In genomic region chr7:45863715-45864114, GRCh38 we compare ENCODE assay signal across 21 cellular contexts. TPM values are rescaled to one million over a fixed set of nuclear protein-coding genes. Genes with fewer than 3 reads are reported as not detected.
DNase-seq lines count a peak whose midpoint lies in the region; ATAC-seq, FAIRE-seq and TF ChIP-seq lines count a peak whose summit lies in the region.
"Had no signal": no experiment of that assay in that cellular context is flagged by ENCODE, and none has a peak within 500 bp of the region (broad histone marks: within the 10 kb centered on the region; RNA-seq: fewer than 3 reads in every experiment).

No MANE protein-coding gene starts in this region.

- H3K27ac ChIP-seq in A549 (no peak overlapping the region), GM23338 (ENCODE audit: low read depth) (no peak overlapping the region), WERI-Rb-1 (no peak overlapping the region)
- H3K27ac ChIP-seq: testis had no signal

- TF ChIP-seq RAD21 in A549 (conservative IDR thresholded peaks at IDR 0.05 in 1 of 2, IDR thresholded peaks at IDR 0.05 in 1 of 2) = peak in 1 of 2 experiments; percentile 12; a peak in 1 of 5 replicates

- no peak for DNase-seq in A549 (ENCODE audit: low read depth in 1 of 2, low spot score in 1 of 2)
- DNase-seq in GM23338 (ENCODE audit: low spot score) = peak; percentile 68
- DNase-seq in WERI-Rb-1 = peak; percentile 57
- peak; percentile 47 for DNase-seq in glutamatergic neuron
- DNase-seq in NOMO-1 treated with dmso at 0.1 percent for 144 hours (lab: John Stamatoyannopoulos, UW; ENCODE audit: unreplicated experiment) = no peak
- DNase-seq in NCI-H2196 (lab: John Stamatoyannopoulos, UW; ENCODE audit: unreplicated experiment) = no peak
- DNase-seq: activated CD4-positive, alpha-beta T cell treated with anti-CD3 and anti-CD28 coated beads, Interleukin-2, amount 10 ng/mL, durations not matched to agents 7 days and 5 days; activated T-cell treated with anti-CD3 and anti-CD28 coated beads, Interleukin-2, amount 50 U/mL, for 4 hours; amygdala; Kasumi-1; kidney glomerular epithelial cell; NCI-H146; NCI-H524; testis had no signal

- H3K9me3 Mint-ChIP-seq in GM23338 (no peaks in the 10 kb centered on the region), glutamatergic neuron (ENCODE audit: unreplicated experiment) (no peaks in the 10 kb centered on the region)
- H3K9me3 Mint-ChIP-seq: activated CD4-positive, alpha-beta T cell treated with anti-CD3 and anti-CD28 coated beads, Interleukin-2, amount 10 ng/mL, durations not matched to agents 7 days and 5 days; activated T-cell treated with anti-CD3 and anti-CD28 coated beads, Interleukin-2, amount 50 U/mL, for 4 hours had no signal

- peaks cover 6% of the 10 kb centered on the region for H3K27me3 Mint-ChIP-seq in GM23338 (ENCODE audit: insufficient read depth, low read depth, poor library complexity)
- H3K27me3 Mint-ChIP-seq in glutamatergic neuron (ENCODE audit: unreplicated experiment) = peaks cover 2% of the 10 kb centered on the region

- CTCF ChIA-PET in A549 (lab: Yijun Ruan, JAX) = interaction anchor here (0.9 to 1.5 kb wide), 5 partner anchors 8 to 1237 kb away, joined by 3 to 4 read pairs (median 3); no protein-coding TSS in a partner anchor

- H3K4me2 ChIP-seq in A549 (no peak overlapping the region), GM23338 (no peak overlapping the region)

- TF ChIP-seq CTCF in A549 (IDR thresholded peaks at IDR 0.05) (no peak), GM23338 (conservative IDR thresholded peaks at IDR 0.05; ENCODE audit: low read depth in 2 of 2) (peak; percentile 57 to 78), WERI-Rb-1 (IDR thresholded peaks at IDR 0.05; ENCODE audit: low read depth, low read length) (peak; percentile 84), glutamatergic neuron (IDR thresholded peaks at IDR 0.05; ENCODE audit: partially characterized antibody, unreplicated experiment) (no peak)

- no peak overlapping the region for H2AFZ ChIP-seq in GM23338

- WGBS in A549 (ENCODE audit: missing lambda C conversion rate) = 29% methylated on average over 8 of the region's 9 CpGs

- H3K27ac Mint-ChIP-seq in GM23338 = no peak overlapping the region
- H3K27ac Mint-ChIP-seq in glutamatergic neuron (ENCODE audit: unreplicated experiment) = no peak overlapping the region
- H3K27ac Mint-ChIP-seq: activated CD4-positive, alpha-beta T cell treated with anti-CD3 and anti-CD28 coated beads, Interleukin-2, amount 10 ng/mL, durations not matched to agents 7 days and 5 days had no signal

- no peak for TF ChIP-seq EP300 in A549 (IDR thresholded peaks at IDR 0.05)

- H3K9me3 ChIP-seq in A549 (no peaks in the 10 kb centered on the region), WERI-Rb-1 (ENCODE audit: severe bottlenecking) (no peaks in the 10 kb centered on the region)
- H3K9me3 ChIP-seq: testis had no signal

- H4K20me1 ChIP-seq in GM23338 (replicated peaks; ENCODE audit: insufficient read depth) = no peaks in the 10 kb centered on the region

- no peak for TF ChIP-seq POLR2A in A549 (IDR thresholded peaks at IDR 0.05; ENCODE audit: low read length)

- H3K9me2 ChIP-seq in GM23338 (ENCODE audit: insufficient read depth) = no peaks in the 10 kb centered on the region

- H3K27me3 ChIP-seq in GM23338 (ENCODE audit: insufficient read depth) = no peaks in the 10 kb centered on the region
- H3K27me3 ChIP-seq in WERI-Rb-1 (ENCODE audit: insufficient read depth, low read depth, severe bottlenecking) = no peaks in the 10 kb centered on the region
- H3K27me3 ChIP-seq: testis had no signal

- H3K79me2 ChIP-seq in GM23338 (replicated peaks; ENCODE audit: insufficient read depth) = no peaks in the 10 kb centered on the region

- H3K4me1 Mint-ChIP-seq in GM23338 (no peaks in the 10 kb centered on the region; the same call in 2 of the 3 replicates), glutamatergic neuron (ENCODE audit: low read depth, unreplicated experiment) (no peaks in the 10 kb centered on the region)
- H3K4me1 Mint-ChIP-seq: activated CD4-positive, alpha-beta T cell treated with anti-CD3 and anti-CD28 coated beads, Interleukin-2, amount 10 ng/mL, durations not matched to agents 7 days and 5 days had no signal

- ATAC-seq in A549 = peak; percentile 68 to 81; a peak in 4 of 6 replicates
- ATAC-seq in GM23338 = peak; percentile 95
- ATAC-seq in GM21825 (IDR thresholded peaks at IDR 0.05; ENCODE audit: unreplicated experiment) = no peak
- no peak for ATAC-seq in GM21786 (IDR thresholded peaks at IDR 0.05; ENCODE audit: unreplicated experiment)
- ATAC-seq: activated T-cell treated with anti-CD3 and anti-CD28 coated beads, Interleukin-2, amount 50 U/mL, for 4 hours had no signal

- H3K36me3 Mint-ChIP-seq in GM23338 (ENCODE audit: low read depth) (no peaks in the 10 kb centered on the region), glutamatergic neuron (ENCODE audit: unreplicated experiment) (no peaks in the 10 kb centered on the region)

- H3K36me3 ChIP-seq in GM23338 (ENCODE audit: insufficient read depth) (no peaks in the 10 kb centered on the region), WERI-Rb-1 (no peaks in the 10 kb centered on the region)

- H3F3A ChIP-seq in GM23338 (replicated peaks; ENCODE audit: low read depth) = no peaks in the 10 kb centered on the region

- POLR2A ChIA-PET in A549 (lab: Yijun Ruan, JAX) = no interaction called here

- no peak overlapping the region for H3K4me3 ChIP-seq in A549
- no peak overlapping the region for H3K4me3 ChIP-seq in GM23338
- H3K4me3 ChIP-seq in WERI-Rb-1 (ENCODE audit: low read depth, low read length) = no peak overlapping the region
- H3K4me3 ChIP-seq: testis had no signal

- H3K4me1 ChIP-seq in A549 (no peaks in the 10 kb centered on the region; the same call in 2 of the 3 replicates), GM23338 (ENCODE audit: insufficient read depth) (no peaks in the 10 kb centered on the region)
- H3K4me1 ChIP-seq: testis had no signal

- no peak for FAIRE-seq in A549 (lab: Jason Lieb, UNC)
- FAIRE-seq: GM19239 had no signal

- H3K4me3 Mint-ChIP-seq in GM23338 (no peak overlapping the region), glutamatergic neuron (ENCODE audit: unreplicated experiment) (no peak overlapping the region)
- H3K4me3 Mint-ChIP-seq: activated CD4-positive, alpha-beta T cell treated with anti-CD3 and anti-CD28 coated beads, Interleukin-2, amount 10 ng/mL, durations not matched to agents 7 days and 5 days; activated T-cell treated with anti-CD3 and anti-CD28 coated beads, Interleukin-2, amount 50 U/mL, for 4 hours had no signal

TF ChIP-seq in A549, 52 proteins besides CTCF, POLR2A, EP300 and RAD21:
- TF ChIP-seq NPAS2 (CRISPR knock-in tag; IDR thresholded peaks at IDR 0.05; ENCODE audit: borderline replicate concordance) = no peak
- TF ChIP-seq, protein P1, sequence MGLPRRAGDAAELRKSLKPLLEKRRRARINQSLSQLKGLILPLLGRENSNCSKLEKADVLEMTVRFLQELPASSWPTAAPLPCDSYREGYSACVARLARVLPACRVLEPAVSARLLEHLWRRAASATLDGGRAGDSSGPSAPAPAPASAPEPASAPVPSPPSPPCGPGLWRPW (IDR thresholded peaks at IDR 0.05) = no peak
- no peak for TF ChIP-seq TP53 (CRISPR knock-in tag; IDR thresholded peaks at IDR 0.05)

RNA-seq across cellular contexts. Expression of gene CCDC201, which starts 9.2 kb away (rescaled TPM):
- polyA plus RNA-seq in A549 (2011; rRNA removed) (0.03 TPM in 1 of 2 replicates, not detected in the other), A549 (2017; fragmentation: RNase III; extraction: RNeasy Plus Mini Kit Qiagen cat#74134 plus additional on column Dnase treatment) (not detected in 3 replicates), GM23338 (2016; fragmentation: Nextera tagmentation; extraction: Ambion mirVana) (not detected in 2 replicates)
- polyA plus RNA-seq in A549 (2012; cell fraction: cytosol; rRNA removed) = not detected in 2 replicates
- not detected in 2 replicates for polyA plus RNA-seq in A549 (2012; cell fraction: nucleus; rRNA removed)
- polyA minus RNA-seq in A549 (2011; rRNA and poly(A)+ RNA removed) = not detected in 2 replicates
- total RNA-seq in GM23338 (2014; rRNA removed; shearing (Covaris generic)) = not detected in 2 replicates
- total RNA-seq in glutamatergic neuron (ENCODE audit: unreplicated experiment) = not detected
- total RNA-seq: activated CD4-positive, alpha-beta T cell treated with anti-CD3 and anti-CD28 coated beads, Interleukin-2, amount 10 ng/mL, durations not matched to agents 7 days and 5 days; activated T-cell treated with anti-CD3 and anti-CD28 coated beads, Interleukin-2, amount 50 U/mL, for 4 hours; Daoy; mononuclear cell; posterior vena cava; T-helper 2 cell treated with Interferon-gamma antibody and Interleukin-4, amounts not matched to agents 100 ng/mL and 5 ng/mL, for 36 hours had no signal

RNA-seq across cellular contexts. Expression of gene IGFBP1, which starts 24.6 kb away (rescaled TPM):
- polyA plus RNA-seq in A549 (2011; rRNA removed) = 8.4 and 16.9 TPM in 2 replicates
- 3.7 and 5.8 TPM in 2 replicates for polyA plus RNA-seq in A549 (2012; cell fraction: cytosol; rRNA removed)
- 12.8 and 23.6 TPM in 2 replicates for polyA plus RNA-seq in A549 (2012; cell fraction: nucleus; rRNA removed)
- 2.7 to 4.4 TPM (median 4.2 TPM) in 3 replicates for polyA plus RNA-seq in A549 (2017; fragmentation: RNase III; extraction: RNeasy Plus Mini Kit Qiagen cat#74134 plus additional on column Dnase treatment)
- 1.7 and 2.1 TPM in 2 replicates for polyA minus RNA-seq in A549 (2011; rRNA and poly(A)+ RNA removed)
- total RNA-seq in GM23338 (2014; rRNA removed; shearing (Covaris generic)) = not detected in 2 replicates
- not detected in 2 replicates for polyA plus RNA-seq in GM23338 (2016; fragmentation: Nextera tagmentation; extraction: Ambion mirVana)
- total RNA-seq in glutamatergic neuron (ENCODE audit: unreplicated experiment) = not detected
- total RNA-seq: activated CD4-positive, alpha-beta T cell treated with anti-CD3 and anti-CD28 coated beads, Interleukin-2, amount 10 ng/mL, durations not matched to agents 7 days and 5 days; mononuclear cell; posterior vena cava; T-helper 2 cell treated with Interferon-gamma antibody and Interleukin-4, amounts not matched to agents 100 ng/mL and 5 ng/mL, for 36 hours had no signal

RNA-seq across cellular contexts. Expression of gene IGFBP3, which starts 57.4 kb away (rescaled TPM):
- 291 and 316 TPM in 2 replicates for polyA plus RNA-seq in A549 (2011; rRNA removed)
- 154 and 218 TPM in 2 replicates for polyA plus RNA-seq in A549 (2012; cell fraction: cytosol; rRNA removed)
- polyA plus RNA-seq in A549 (2012; cell fraction: nucleus; rRNA removed) = 290 and 454 TPM in 2 replicates
- 153 to 187 TPM (median 159 TPM) in 3 replicates for polyA plus RNA-seq in A549 (2017; fragmentation: RNase III; extraction: RNeasy Plus Mini Kit Qiagen cat#74134 plus additional on column Dnase treatment)
- polyA minus RNA-seq in A549 (2011; rRNA and poly(A)+ RNA removed) = 147 and 182 TPM in 2 replicates
- 8.2 and 11.2 TPM in 2 replicates for total RNA-seq in GM23338 (2014; rRNA removed; shearing (Covaris generic))
- polyA plus RNA-seq in GM23338 (2016; fragmentation: Nextera tagmentation; extraction: Ambion mirVana) = 7.6 and 11.3 TPM in 2 replicates
- 0.17 TPM for total RNA-seq in glutamatergic neuron (ENCODE audit: unreplicated experiment)

Comparison
In these comparisons a context has a peak if more than half of its experiments do, and no peak if none do; other contexts are left out.
1. ATAC-seq: peak in A549 (2 of 2) and GM23338 (single experiment); none in GM21825 (single experiment) and GM21786 (single experiment).
2. DNase-seq: peak in GM23338 (single experiment), WERI-Rb-1 (single experiment) and glutamatergic neuron (single experiment); none in A549 (0 of 2), NOMO-1 treated with dmso at 0.1 percent for 144 hours (single experiment) and NCI-H2196 (single experiment).
3. CTCF ChIP-seq: peak in GM23338 (2 of 2) and WERI-Rb-1 (single experiment); none in A549 (single experiment) and glutamatergic neuron (single experiment).